29 cellular contexts compared by ENCODE assay signal in the genomic region with DNA sequence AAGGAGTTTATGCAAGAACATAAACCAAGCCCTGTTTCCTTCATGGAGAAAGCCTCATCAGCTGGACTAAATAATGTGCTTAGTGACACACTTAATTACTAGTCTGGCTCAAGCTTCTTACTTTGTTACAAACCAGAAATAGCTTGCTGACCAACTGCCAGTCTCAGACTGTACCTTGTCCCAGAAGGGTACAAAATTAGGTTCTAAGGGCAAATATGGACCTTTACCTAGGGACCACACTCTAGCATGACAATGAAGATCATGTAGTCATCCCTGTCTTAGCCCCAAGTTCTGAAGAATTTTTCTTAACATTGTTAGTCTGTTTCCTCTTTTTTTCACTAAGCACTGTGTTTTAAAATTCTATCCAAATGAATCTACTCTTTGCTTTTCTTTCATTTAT. TPM values are rescaled to one million over a fixed set of nuclear protein-coding genes. Genes with fewer than 3 reads are reported as not detected.
DNase-seq lines count a peak whose midpoint lies in the region; ATAC-seq and TF ChIP-seq lines count a peak whose summit lies in the region.
"Had no signal": no experiment of that assay in that cellular context is flagged by ENCODE, and none has a peak within 500 bp of the region (broad histone marks: within the 10 kb centered on the region; RNA-seq: fewer than 3 reads in every experiment).

No MANE protein-coding gene starts in this region.

- peaks cover 0 to 64% (median 28%) of the 10 kb centered on the region in 9 donors for H3K4me1 ChIP-seq in heart right ventricle
- H3K4me1 ChIP-seq in left lung = peaks cover 4 to 47% of the 10 kb centered on the region in 2 donors

- H3K4me3 Mint-ChIP-seq in dendritic cell treated with granulocyte-macrophage colony-stimulating factor and Interleukin-4, amounts not matched to agents 40 ng/mL and 50 ng/mL, for 4 days = no peak overlapping the region
- H3K4me3 Mint-ChIP-seq in stimulated activated naive B cell treated with anti-CD40 and anti-IgM and Interleukin-4, amounts not matched to agents 10 μg/mL and 1 μg/mL and 100 μg/mL, for 72 hours = peak overlapping the region; percentile 46 to 53

- ATAC-seq in heart right ventricle (no peak), Right ventricle myocardium inferior (no peak), left lung (no peak)
- ATAC-seq in stimulated activated naive B cell treated with anti-CD40 and anti-IgM and Interleukin-4, amounts not matched to agents 10 μg/mL and 1 μg/mL and 100 μg/mL, for 72 hours (replicated peaks) = peak in 1 of 2 donors; percentile 10
- ATAC-seq: activated CD4-positive, CD25-positive, alpha-beta regulatory T cell treated with anti-CD3 and anti-CD28 coated beads, Interleukin-2, amount 50 U/mL, for 24 hours; activated T-helper 17 cell treated with anti-CD3 and anti-CD28 coated beads, Interleukin-2, amount 50 U/mL, for 72 hours; gastrocnemius medialis had no signal

- H3K9me3 ChIP-seq in heart right ventricle (peaks cover 0 to 28% (median 11%) of the 10 kb centered on the region in 11 donors), left lung (peaks cover 0 to 9% of the 10 kb centered on the region in 2 donors)
- H3K9me3 ChIP-seq: BE2C, gastrocnemius medialis had no signal

- no peaks in the 10 kb centered on the region for H3K27me3 Mint-ChIP-seq in dendritic cell treated with granulocyte-macrophage colony-stimulating factor and Interleukin-4, amounts not matched to agents 40 ng/mL and 50 ng/mL, for 4 days
- H3K27me3 Mint-ChIP-seq in stimulated activated naive B cell treated with anti-CD40 and anti-IgM and Interleukin-4, amounts not matched to agents 10 μg/mL and 1 μg/mL and 100 μg/mL, for 72 hours = no peaks in the 10 kb centered on the region
- H3K27me3 Mint-ChIP-seq: activated CD4-positive, alpha-beta memory T cell treated with anti-CD3 and anti-CD28 coated beads for 36 hours; activated T-helper 17 cell treated with anti-CD3 and anti-CD28 coated beads, Interleukin-2, amount 50 U/mL, for 72 hours had no signal

- peaks cover 63% of the 10 kb centered on the region for H3K4me1 Mint-ChIP-seq in dendritic cell treated with granulocyte-macrophage colony-stimulating factor and Interleukin-4, amounts not matched to agents 40 ng/mL and 50 ng/mL, for 4 days (ENCODE audit: low read depth)
- peaks cover 36 to 74% of the 10 kb centered on the region in 2 donors for H3K4me1 Mint-ChIP-seq in stimulated activated naive B cell treated with anti-CD40 and anti-IgM and Interleukin-4, amounts not matched to agents 10 μg/mL and 1 μg/mL and 100 μg/mL, for 72 hours

- H3K27ac ChIP-seq in heart right ventricle (peak overlapping the region in 9 of 10 donors; percentile 4 to 99 (median 93)), left lung (no peak overlapping the region), substantia nigra (ENCODE audit: low read depth, low read length, poor library complexity, severe bottlenecking) (no peak overlapping the region)
- H3K27ac ChIP-seq: hepatocyte, KMS-11, neural progenitor cell, parathyroid adenoma, RWPE1, tibial nerve had no signal

- intact Hi-C loops in heart right ventricle (cut with DNase I) = loop anchor here in 5 of 10 donors (5.0 to 10.0 kb wide), 5 partner anchors 141 to 238 kb away; a partner anchor contains a TSS
- intact Hi-C loops in Right ventricle myocardium inferior (cut with DNase I) = loop anchor here (5.0 kb wide), 2 partner anchors 69 to 231 kb away; a partner anchor contains a TSS
- intact Hi-C loops in dendritic cell treated with granulocyte-macrophage colony-stimulating factor and Interleukin-4, amounts not matched to agents 40 ng/mL and 50 ng/mL, for 4 days (cut with micrococcal nuclease) = no loop called here
- intact Hi-C loops in left lung (cut with DNase I) = no loop called here

- H3K4me3 ChIP-seq in heart right ventricle (no peak overlapping the region), left lung (no peak overlapping the region)
- H3K4me3 ChIP-seq: gastrocnemius medialis, hepatocyte, lung, neural progenitor cell, tibial nerve had no signal

- no peaks in the 10 kb centered on the region for H3K9me3 Mint-ChIP-seq in dendritic cell treated with granulocyte-macrophage colony-stimulating factor and Interleukin-4, amounts not matched to agents 40 ng/mL and 50 ng/mL, for 4 days
- H3K9me3 Mint-ChIP-seq in stimulated activated naive B cell treated with anti-CD40 and anti-IgM and Interleukin-4, amounts not matched to agents 10 μg/mL and 1 μg/mL and 100 μg/mL, for 72 hours = peaks cover 0 to 8% of the 10 kb centered on the region in 2 donors
- H3K9me3 Mint-ChIP-seq: activated T-helper 17 cell treated with anti-CD3 and anti-CD28 coated beads, Interleukin-2, amount 50 U/mL, for 72 hours had no signal

- H3K27me3 ChIP-seq in heart right ventricle (no peaks in the 10 kb centered on the region), left lung (no peaks in the 10 kb centered on the region)
- H3K27me3 ChIP-seq: BE2C, gastrocnemius medialis, hepatocyte, neural progenitor cell, tibial nerve had no signal

- no peak for DNase-seq in heart right ventricle
- no peak for DNase-seq in Right ventricle myocardium inferior (ENCODE audit: missing footprints)
- DNase-seq in NCI-H69 (lab: John Stamatoyannopoulos, UW) = peak; percentile 76
- DNase-seq in stimulated activated naive B cell treated with anti-CD40 and anti-IgM and Interleukin-4, amounts not matched to agents 10 μg/mL and 1 μg/mL and 100 μg/mL, for 72 hours = no peak
- no peak for DNase-seq in left lung
- DNase-seq in substantia nigra (lab: John Stamatoyannopoulos, UW) = no peak
- DNase-seq: ACHN; activated CD4-positive, alpha-beta memory T cell treated with anti-CD3 and anti-CD28 coated beads for 36 hours; activated naive CD4-positive, alpha-beta T cell treated with anti-CD3 and anti-CD28 coated beads, Interleukin-2, amount 50 U/mL, for 16 hours; BE2C; DMS153; gastrocnemius medialis; H9; kidney glomerular epithelial cell; MM.1S; NCI-H1436 treated with DMSO at 0.1 percent for 48 hours; NCI-H2081 treated with DMSO at 0.1 percent for 48 hours; NCI-H226; stimulated activated CD4-positive, alpha-beta T cell treated with anti-CD3 and anti-CD28 coated beads, Interleukin-2, amount 100 ng/mL, for 24 hours had no signal

- peaks cover 22% of the 10 kb centered on the region for H3K36me3 Mint-ChIP-seq in dendritic cell treated with granulocyte-macrophage colony-stimulating factor and Interleukin-4, amounts not matched to agents 40 ng/mL and 50 ng/mL, for 4 days (ENCODE audit: low read depth)
- H3K36me3 Mint-ChIP-seq in stimulated activated naive B cell treated with anti-CD40 and anti-IgM and Interleukin-4, amounts not matched to agents 10 μg/mL and 1 μg/mL and 100 μg/mL, for 72 hours = peaks cover 11 to 22% of the 10 kb centered on the region in 2 donors

- H3K27ac Mint-ChIP-seq in dendritic cell treated with granulocyte-macrophage colony-stimulating factor and Interleukin-4, amounts not matched to agents 40 ng/mL and 50 ng/mL, for 4 days = peak overlapping the region; percentile 88
- H3K27ac Mint-ChIP-seq in stimulated activated naive B cell treated with anti-CD40 and anti-IgM and Interleukin-4, amounts not matched to agents 10 μg/mL and 1 μg/mL and 100 μg/mL, for 72 hours = peak overlapping the region; percentile 89
- H3K27ac Mint-ChIP-seq: H9, neural progenitor cell had no signal

- no peak for TF ChIP-seq CTCF in heart right ventricle (IDR thresholded peaks at IDR 0.05)
- TF ChIP-seq CTCF in left lung (IDR thresholded peaks at IDR 0.05) = no peak

- H3K36me3 ChIP-seq in heart right ventricle (peaks cover 0 to 6% (median 0%) of the 10 kb centered on the region in 9 donors), left lung (no peaks in the 10 kb centered on the region)
- H3K36me3 ChIP-seq: BE2C, gastrocnemius medialis, neural progenitor cell had no signal

RNA-seq across cellular contexts. Expression of a gene that starts 2.2 kb away (rescaled TPM):
- 10 to 100 TPM; 12.7 to 24.9 (median 14.6) TPM for total RNA-seq in heart right ventricle
- 10 to 100 TPM; 11.3 to 12.1 TPM for polyA plus RNA-seq in heart right ventricle
- 11.5 TPM for total RNA-seq in Right ventricle myocardium inferior
- total RNA-seq in left lung = 10 to 100 TPM in 1 of 2 donors, 1 to 10 TPM in 1; 6.6 to 11.5 TPM

Comparison
In these comparisons a context has a peak if more than half of its experiments do, and no peak if none do; other contexts are left out.
1. H3K27ac ChIP-seq: peak in heart right ventricle (9 of 10); none in left lung (0 of 2) and substantia nigra (single experiment).